ENCODE assay signal across 19 cellular contexts in genomic region chr16:75262800-75263127, GRCh38. TPM values are rescaled to one million over a fixed set of nuclear protein-coding genes. Genes with fewer than 3 reads are reported as not detected.
A peak's percentile ranks its signal among the peaks of the same experiment; 100 is the strongest.
DNase-seq lines count a peak whose midpoint lies in the region; ATAC-seq, FAIRE-seq and TF ChIP-seq lines count a peak whose summit lies in the region.
"Had no signal": no experiment of that assay in that cellular context is flagged by ENCODE, and none has a peak within 500 bp of the region (broad histone marks: within the 10 kb centered on the region; RNA-seq: fewer than 3 reads in every experiment).

No MANE protein-coding gene starts in this region.

- peak overlapping the region; percentile 98 for H3K4me2 ChIP-seq in HepG2 (ENCODE audit: low read depth, low read length)
- H3K4me2 ChIP-seq in smooth muscle cell = peak overlapping the region; percentile 99

- no peaks in the 10 kb centered on the region for H3K9me3 ChIP-seq in ascending aorta
- H3K9me3 ChIP-seq in HepG2 (ENCODE audit: low read length) = no peaks in the 10 kb centered on the region
- H3K9me3 ChIP-seq in smooth muscle cell (replicated peaks; ENCODE audit: low read depth) = no peaks in the 10 kb centered on the region
- H3K9me3 ChIP-seq in T-helper 17 cell (ENCODE audit: control insufficient read depth, low read length, poor library complexity, severe bottlenecking) = no peaks in the 10 kb centered on the region
- H3K9me3 ChIP-seq in small intestine (ENCODE audit: control insufficient read depth, low read depth) = no peaks in the 10 kb centered on the region
- H3K9me3 ChIP-seq: BE2C, esophagus squamous epithelium had no signal

- H2AFZ ChIP-seq in HepG2 (ENCODE audit: low read length) (no peak overlapping the region), smooth muscle cell (ENCODE audit: low read depth) (no peak overlapping the region)

- H3K4me1 Mint-ChIP-seq in T-helper 17 cell = peaks cover 6% of the 10 kb centered on the region

- no peak for FAIRE-seq in HepG2 (lab: Jason Lieb, UNC)
- FAIRE-seq in small intestine (lab: Jason Lieb, UNC) = no peak
- FAIRE-seq: GM12878 had no signal

- H3K79me2 ChIP-seq in HepG2 (ENCODE audit: insufficient read depth, low read length) (peaks cover 74% of the 10 kb centered on the region), smooth muscle cell (ENCODE audit: low read depth) (peaks cover 84% of the 10 kb centered on the region)

- H3K36me3 ChIP-seq in ascending aorta = no peaks in the 10 kb centered on the region
- H3K36me3 ChIP-seq in HepG2 (replicated peaks in 1 of 2; ENCODE audit: control insufficient read depth in 1 of 2, insufficient read depth in 2 of 2, low read length in 2 of 2) = peaks cover 4 to 5% of the 10 kb centered on the region in 2 experiments; a peak in 1 of 5 replicates
- H3K36me3 ChIP-seq in smooth muscle cell (ENCODE audit: low read depth) = no peaks in the 10 kb centered on the region
- H3K36me3 ChIP-seq in small intestine (ENCODE audit: control insufficient read depth in 2 of 2, insufficient read depth in 2 of 2, low read length in 2 of 2) = no peaks in the 10 kb centered on the region
- H3K36me3 ChIP-seq: BE2C, esophagus squamous epithelium had no signal

- H3K4me3 ChIP-seq in AG10803 (ENCODE audit: low read length) = peak overlapping the region; percentile 91
- peak overlapping the region; percentile 5 to 86 for H3K4me3 ChIP-seq in ascending aorta
- H3K4me3 ChIP-seq in HepG2 (replicated peaks in 1 of 3; ENCODE audit: insufficient read depth in 1 of 3, low read depth in 2 of 3, low read length in 3 of 3) = peak overlapping the region in 2 of 3 experiments; percentile 2 to 96; a peak in 3 of 6 replicates
- H3K4me3 ChIP-seq in smooth muscle cell = no peak overlapping the region
- H3K4me3 ChIP-seq in small intestine (ENCODE audit: low read depth in 1 of 2, low read length in 2 of 2) = no peak overlapping the region
- H3K4me3 ChIP-seq: GM12878 had no signal

- ATAC-seq in HepG2 = no peak; the same call in 2 of the 3 replicates
- no peak for ATAC-seq in GM18873 (IDR thresholded peaks at IDR 0.05; ENCODE audit: low FRiP score, unreplicated experiment)
- no peak for ATAC-seq in left lobe of liver
- ATAC-seq in T-helper 17 cell = no peak
- ATAC-seq: GM12878, PC-3 had no signal

- POLR2A ChIA-PET in HepG2 (lab: Yijun Ruan, JAX) = interaction anchor here (0.8 to 9.3 kb wide), 10 partner anchors 9 to 171 kb away, joined by 3 to 151 read pairs (median 10); partner anchors contain the start of genes BCAR1 and CFDP1

- peaks cover 3% of the 10 kb centered on the region for H3K36me3 Mint-ChIP-seq in T-helper 17 cell (ENCODE audit: low read depth)
- H3K36me3 Mint-ChIP-seq: activated CD4-positive, alpha-beta memory T cell treated with anti-CD3 and anti-CD28 coated beads for 36 hours; naive B cell had no signal

- TF ChIP-seq RAD21 in HepG2 (CRISPR knock-in tag; IDR thresholded peaks at IDR 0.05) = no peak

- CTCF ChIA-PET in HepG2 (lab: Yijun Ruan, JAX; ENCODE audit: low intra/inter-chr PET ratio, low total read pairs) = no interaction called here

- TF ChIP-seq POLR2A in HepG2 (IDR thresholded peaks at IDR 0.05; ENCODE audit: insufficient read depth in 1 of 2, low read depth in 2 of 2, low read length in 2 of 2) = no peak

- no peaks in the 10 kb centered on the region for H3K27me3 ChIP-seq in ascending aorta
- H3K27me3 ChIP-seq in HepG2 (ENCODE audit: control insufficient read depth in 1 of 2, insufficient read depth in 2 of 2, low read length in 2 of 2) = no peaks in the 10 kb centered on the region
- no peaks in the 10 kb centered on the region for H3K27me3 ChIP-seq in smooth muscle cell (ENCODE audit: low read depth)
- no peaks in the 10 kb centered on the region for H3K27me3 ChIP-seq in small intestine (ENCODE audit: control insufficient read depth in 2 of 2, insufficient read depth in 2 of 2, low read length in 2 of 2)
- H3K27me3 ChIP-seq: BE2C had no signal

- H3K27me3 Mint-ChIP-seq in T-helper 17 cell = peaks cover 53% of the 10 kb centered on the region

- H3K4me1 ChIP-seq in ascending aorta (peaks cover 42 to 62% of the 10 kb centered on the region in 2 donors), HepG2 (ENCODE audit: insufficient read depth, low read length) (peaks cover 76% of the 10 kb centered on the region), smooth muscle cell (ENCODE audit: low read depth) (peaks cover 33% of the 10 kb centered on the region), small intestine (ENCODE audit: control insufficient read depth in 2 of 2, insufficient read depth in 1 of 2, low read depth in 1 of 2, low read length in 1 of 2) (peaks cover 2 to 11% of the 10 kb centered on the region in 2 donors)

- intact Hi-C loops in ascending aorta (cut with DNase I) = no loop called here
- intact Hi-C loops in HepG2 (cut with micrococcal nuclease; ENCODE audit: unreplicated experiment) = loop anchor here (1.0 to 5.0 kb wide), 3 partner anchors 24 to 200 kb away; partner anchors contain the start of gene TMEM170A

- H3K4me3 Mint-ChIP-seq in T-helper 17 cell = no peak overlapping the region
- H3K4me3 Mint-ChIP-seq: activated CD4-positive, alpha-beta memory T cell treated with anti-CD3 and anti-CD28 coated beads for 36 hours had no signal

- H3K27ac Mint-ChIP-seq in T-helper 17 cell = no peak overlapping the region
- H3K27ac Mint-ChIP-seq: activated CD4-positive, alpha-beta memory T cell treated with anti-CD3 and anti-CD28 coated beads for 36 hours; naive B cell had no signal

- H3F3A ChIP-seq in smooth muscle cell (ENCODE audit: low read depth) = no peaks in the 10 kb centered on the region

- 68% methylated on average over 4 of the region's 5 CpGs for WGBS in HepG2 (ENCODE audit: low lambda C conversion rate)
- 82% methylated on average over 5 of the region's 5 CpGs for WGBS in smooth muscle cell (ENCODE audit: low lambda C conversion rate)
- 73 to 88% (median 78%) methylated on average over 5 of the region's 5 CpGs for WGBS in small intestine, 3 donors

- H4K20me1 ChIP-seq in HepG2 (ENCODE audit: insufficient read depth, low read length) (peaks cover 42% of the 10 kb centered on the region), smooth muscle cell (ENCODE audit: low read depth) (peaks cover 73% of the 10 kb centered on the region)

- in situ Hi-C loops in HepG2 (cut with HindIII; ENCODE audit: extremely low pct_ligation_motif_present, low pct_unique_long_range_greater_than_20kb) = no loop called here

- H3K27ac ChIP-seq in ascending aorta (peak overlapping the region; percentile 90 to 95), HepG2 (ENCODE audit: extremely low read length, insufficient read depth, low read length) (peak overlapping the region; percentile 61), smooth muscle cell (ENCODE audit: low read depth) (no peak overlapping the region), small intestine (ENCODE audit: low read depth in 1 of 2, low read length in 1 of 2) (peak overlapping the region in 1 of 2 donors; percentile 21)

- no peak for TF ChIP-seq CTCF in AG10803 (conservative IDR thresholded peaks at IDR 0.05; ENCODE audit: low read length)
- no peak for TF ChIP-seq CTCF in ascending aorta (IDR thresholded peaks at IDR 0.05)
- TF ChIP-seq CTCF in HepG2 (CRISPR knock-in tag; IDR thresholded peaks at IDR 0.05) = no peak
- TF ChIP-seq CTCF in smooth muscle cell (IDR thresholded peaks at IDR 0.05; ENCODE audit: borderline replicate concordance, insufficient read depth, poor library complexity, severe bottlenecking) = no peak

- H3K9ac ChIP-seq in HepG2 (ENCODE audit: insufficient read depth, low read depth, low read length) = peak overlapping the region; percentile 96
- peak overlapping the region; percentile 3 for H3K9ac ChIP-seq in smooth muscle cell (ENCODE audit: low read depth)

- no TSS peak for BruUV-seq in HepG2 (replicated peaks; lab: Mats Ljungman, UMichigan)

- no peak for DNase-seq in AG10803 (ENCODE audit: low read depth)
- DNase-seq in ascending aorta (ENCODE audit: low spot score in 2 of 2) = no peak
- DNase-seq in HepG2 (ENCODE audit: low spot score) = no peak
- DNase-seq in smooth muscle cell (lab: John Stamatoyannopoulos, UW; ENCODE audit: unreplicated experiment) = no peak
- no peak for DNase-seq in left lobe of liver (ENCODE audit: low spot score)
- no peak for DNase-seq in T-helper 17 cell
- DNase-seq in small intestine = no peak
- DNase-seq: activated gamma-delta T cell treated with Interleukin-2 at 50 U/mL for 16 hours, BE2C, DND-41, esophagus squamous epithelium, MV-4-11, naive B cell, NCI-H345, PC-3 had no signal

- TF ChIP-seq EP300 in HepG2 (IDR thresholded peaks at IDR 0.05; ENCODE audit: low read depth in 2 of 2, low read length in 2 of 2) (no peak), HepG2 (CRISPR knock-in tag; IDR thresholded peaks at IDR 0.05; ENCODE audit: borderline replicate concordance) (no peak)

RNA-seq across cellular contexts. Expression of gene BCAR1, which starts 11.3 kb away (rescaled TPM):
- total RNA-seq in ascending aorta (243 TPM), HepG2 (2016; rRNA removed; fragmentation: Illumina TruSeq; extraction: Trizol) (35.9 and 48.1 TPM in 2 replicates), smooth muscle cell (49.4 and 49.9 TPM in 2 replicates), left lobe of liver (39.2 TPM), T-helper 17 cell (under 1 TPM in 1 of 2 donors, not detected in 1; 0.50 TPM)
- 13.1 and 14.5 TPM in 2 replicates for total RNA-seq in HepG2 (2016; cell fraction: cytosol; rRNA removed; fragmentation: Illumina TruSeq; extraction: Trizol; ENCODE audit: low read depth)
- total RNA-seq in HepG2 (2016; cell fraction: insoluble cytoplasmic fraction; rRNA removed; fragmentation: Illumina TruSeq; extraction: Trizol) = 33.1 and 51.1 TPM in 2 replicates
- total RNA-seq in HepG2 (2016; cell fraction: membrane; rRNA removed; fragmentation: Illumina TruSeq; extraction: Trizol) = 38.7 and 43.1 TPM in 2 replicates
- 38.1 and 45.0 TPM in 2 replicates for total RNA-seq in HepG2 (2016; cell fraction: nucleus; rRNA removed; fragmentation: Illumina TruSeq; extraction: Trizol)
- polyA plus RNA-seq in HepG2 (2011; rRNA removed) (51.7 and 57.8 TPM in 2 replicates), smooth muscle cell (117 and 123 TPM in 2 replicates), small intestine (100 to 1,000 TPM in 1 of 3 donors, 10 to 100 TPM in 2; 61.1 to 105 (median 94.2) TPM)
- polyA plus RNA-seq in HepG2 (2011; cell fraction: cytosol; rRNA removed) = 31.6 and 53.3 TPM in 2 replicates
- polyA plus RNA-seq in HepG2 (2011; cell fraction: nucleus; rRNA removed) = 202 and 242 TPM in 2 replicates
- 39.6 and 65.3 TPM in 2 replicates for polyA plus RNA-seq in HepG2 (2012)
- 13.2 and 13.9 TPM in 2 replicates for polyA plus RNA-seq in HepG2 (2016; cell fraction: cytosol; fragmentation: Illumina TruSeq; extraction: Trizol; ENCODE audit: low read depth)
- 47.9 and 56.1 TPM in 2 replicates for polyA plus RNA-seq in HepG2 (2016; cell fraction: insoluble cytoplasmic fraction; fragmentation: Illumina TruSeq; extraction: Trizol; ENCODE audit: low read depth)
- polyA plus RNA-seq in HepG2 (2016; cell fraction: membrane; fragmentation: Illumina TruSeq; extraction: Trizol; ENCODE audit: low read depth) = 24.5 and 27.8 TPM in 2 replicates
- 68.9 and 74.0 TPM in 2 replicates for polyA plus RNA-seq in HepG2 (2016; cell fraction: nucleus; fragmentation: Illumina TruSeq; extraction: Trizol; ENCODE audit: insufficient read depth, low read depth)
- 35.0 and 120 TPM in 2 replicates for polyA minus RNA-seq in HepG2 (2011; rRNA and poly(A)+ RNA removed; ENCODE audit: low replicate concordance)
- 32.5 and 33.4 TPM in 2 replicates for polyA minus RNA-seq in HepG2 (2011; cell fraction: cytosol; rRNA and poly(A)+ RNA removed)
- polyA minus RNA-seq in HepG2 (2011; cell fraction: nucleus; rRNA and poly(A)+ RNA removed) = 77.6 and 107 TPM in 2 replicates
- total RNA-seq: T-helper 2 cell treated with Interferon-gamma antibody and Interleukin-4, amounts not matched to agents 100 ng/mL and 5 ng/mL, for 36 hours had no signal

RNA-seq across cellular contexts. Expression of gene CTRB1, which starts 44.0 kb away (rescaled TPM):
- total RNA-seq in ascending aorta (not detected), HepG2 (2016; rRNA removed; fragmentation: Illumina TruSeq; extraction: Trizol) (not detected in 2 replicates), smooth muscle cell (not detected in 2 replicates), left lobe of liver (9.7 TPM), T-helper 17 cell (not detected)
- total RNA-seq in HepG2 (2016; cell fraction: cytosol; rRNA removed; fragmentation: Illumina TruSeq; extraction: Trizol; ENCODE audit: low read depth) = not detected in 2 replicates
- not detected in 2 replicates for total RNA-seq in HepG2 (2016; cell fraction: insoluble cytoplasmic fraction; rRNA removed; fragmentation: Illumina TruSeq; extraction: Trizol)
- not detected in 2 replicates for total RNA-seq in HepG2 (2016; cell fraction: membrane; rRNA removed; fragmentation: Illumina TruSeq; extraction: Trizol)
- total RNA-seq in HepG2 (2016; cell fraction: nucleus; rRNA removed; fragmentation: Illumina TruSeq; extraction: Trizol) = not detected in 2 replicates
- polyA plus RNA-seq in HepG2 (2011; rRNA removed) (0.55 TPM in 1 of 2 replicates, not detected in the other), smooth muscle cell (1.9 and 7.2 TPM in 2 replicates), small intestine (10 to 100 TPM in 1 of 3 donors, 1 to 10 TPM in 1, under 1 TPM in 1; 0.27 to 23.7 (median 7.0) TPM)
- polyA plus RNA-seq in HepG2 (2011; cell fraction: cytosol; rRNA removed) = 0.13 and 0.14 TPM in 2 replicates
- polyA plus RNA-seq in HepG2 (2011; cell fraction: nucleus; rRNA removed) = 0.47 TPM in 1 of 2 replicates, not detected in the other
- not detected in 2 replicates for polyA plus RNA-seq in HepG2 (2012)
- not detected in 2 replicates for polyA plus RNA-seq in HepG2 (2016; cell fraction: cytosol; fragmentation: Illumina TruSeq; extraction: Trizol; ENCODE audit: low read depth)
- not detected in 2 replicates for polyA plus RNA-seq in HepG2 (2016; cell fraction: insoluble cytoplasmic fraction; fragmentation: Illumina TruSeq; extraction: Trizol; ENCODE audit: low read depth)
- polyA plus RNA-seq in HepG2 (2016; cell fraction: membrane; fragmentation: Illumina TruSeq; extraction: Trizol; ENCODE audit: low read depth) = not detected in 2 replicates
- not detected in 2 replicates for polyA plus RNA-seq in HepG2 (2016; cell fraction: nucleus; fragmentation: Illumina TruSeq; extraction: Trizol; ENCODE audit: insufficient read depth, low read depth)
- polyA minus RNA-seq in HepG2 (2011; rRNA and poly(A)+ RNA removed; ENCODE audit: low replicate concordance) = not detected in 2 replicates
- not detected in 2 replicates for polyA minus RNA-seq in HepG2 (2011; cell fraction: cytosol; rRNA and poly(A)+ RNA removed)
- not detected in 2 replicates for polyA minus RNA-seq in HepG2 (2011; cell fraction: nucleus; rRNA and poly(A)+ RNA removed)
- total RNA-seq: activated CD4-positive, alpha-beta memory T cell treated with anti-CD3 and anti-CD28 coated beads for 36 hours; esophagus squamous epithelium; PC-3; T-helper 2 cell treated with Interferon-gamma antibody and Interleukin-4, amounts not matched to agents 100 ng/mL and 5 ng/mL, for 36 hours had no signal
- polyA plus RNA-seq: GM12878 had no signal

RNA-seq across cellular contexts. Expression of gene CTRB2, which starts 55.8 kb away (rescaled TPM):
- total RNA-seq in ascending aorta (not detected), HepG2 (2016; rRNA removed; fragmentation: Illumina TruSeq; extraction: Trizol) (not detected in 2 replicates), smooth muscle cell (1.7 TPM in 1 of 2 replicates, not detected in the other), left lobe of liver (12.7 TPM), T-helper 17 cell (not detected)
- not detected in 2 replicates for total RNA-seq in HepG2 (2016; cell fraction: cytosol; rRNA removed; fragmentation: Illumina TruSeq; extraction: Trizol; ENCODE audit: low read depth)
- not detected in 2 replicates for total RNA-seq in HepG2 (2016; cell fraction: insoluble cytoplasmic fraction; rRNA removed; fragmentation: Illumina TruSeq; extraction: Trizol)
- not detected in 2 replicates for total RNA-seq in HepG2 (2016; cell fraction: membrane; rRNA removed; fragmentation: Illumina TruSeq; extraction: Trizol)
- not detected in 2 replicates for total RNA-seq in HepG2 (2016; cell fraction: nucleus; rRNA removed; fragmentation: Illumina TruSeq; extraction: Trizol)
- polyA plus RNA-seq in HepG2 (2011; rRNA removed) (0.13 and 0.39 TPM in 2 replicates), smooth muscle cell (2.3 and 11.1 TPM in 2 replicates), small intestine (10 to 100 TPM in 2 of 3 donors, under 1 TPM in 1; 0.34 to 19.2 (median 13.0) TPM)
- polyA plus RNA-seq in HepG2 (2011; cell fraction: cytosol; rRNA removed) = 0.13 TPM in 1 of 2 replicates, not detected in the other
- 0.53 TPM in 1 of 2 replicates, not detected in the other for polyA plus RNA-seq in HepG2 (2011; cell fraction: nucleus; rRNA removed)
- polyA plus RNA-seq in HepG2 (2012) = 0.78 and 0.89 TPM in 2 replicates
- 0.40 TPM in 1 of 2 replicates, not detected in the other for polyA plus RNA-seq in HepG2 (2016; cell fraction: cytosol; fragmentation: Illumina TruSeq; extraction: Trizol; ENCODE audit: low read depth)
- not detected in 2 replicates for polyA plus RNA-seq in HepG2 (2016; cell fraction: insoluble cytoplasmic fraction; fragmentation: Illumina TruSeq; extraction: Trizol; ENCODE audit: low read depth)
- 0.37 TPM in 1 of 2 replicates, not detected in the other for polyA plus RNA-seq in HepG2 (2016; cell fraction: membrane; fragmentation: Illumina TruSeq; extraction: Trizol; ENCODE audit: low read depth)
- polyA plus RNA-seq in HepG2 (2016; cell fraction: nucleus; fragmentation: Illumina TruSeq; extraction: Trizol; ENCODE audit: insufficient read depth, low read depth) = not detected in 2 replicates
- not detected in 2 replicates for polyA minus RNA-seq in HepG2 (2011; rRNA and poly(A)+ RNA removed; ENCODE audit: low replicate concordance)
- not detected in 2 replicates for polyA minus RNA-seq in HepG2 (2011; cell fraction: cytosol; rRNA and poly(A)+ RNA removed)
- polyA minus RNA-seq in HepG2 (2011; cell fraction: nucleus; rRNA and poly(A)+ RNA removed) = not detected in 2 replicates
- total RNA-seq: activated CD4-positive, alpha-beta memory T cell treated with anti-CD3 and anti-CD28 coated beads for 36 hours; esophagus squamous epithelium; PC-3; T-helper 2 cell treated with Interferon-gamma antibody and Interleukin-4, amounts not matched to agents 100 ng/mL and 5 ng/mL, for 36 hours had no signal
- polyA plus RNA-seq: GM12878 had no signal

Comparison
In these comparisons a context has a peak if more than half of its experiments do, and no peak if none do; other contexts are left out.
1. H3K4me3 ChIP-seq: peak in AG10803 (single experiment), ascending aorta (2 of 2) and HepG2 (2 of 3); none in smooth muscle cell (single experiment) and small intestine (0 of 2).
2. RNA of gene BCAR1, which starts 11.3 kb away (total RNA-seq): 243 TPM in ascending aorta (single experiment), 49.4 to 49.9 TPM in smooth muscle cell, 13.1 to 51.1 TPM in HepG2 and 39.2 TPM in left lobe of liver (single experiment); 0.50 TPM in T-helper 17 cell; every median in the first group is over 4 times any median in the second.